8 cellular contexts compared by ENCODE assay signal in genomic region chr19:50325310-50326100, GRCh38. TPM values are rescaled to one million over a fixed set of nuclear protein-coding genes. Genes with fewer than 3 reads are reported as not detected.
DNase-seq lines count a peak whose midpoint lies in the region; TF ChIP-seq lines count a peak whose summit lies in the region.

No MANE protein-coding gene starts in this region.

- peaks cover 20% of the 10 kb centered on the region for H3K27me3 ChIP-seq in HUES48 (ENCODE audit: control insufficient read depth, insufficient read depth, low read length)
- H3K27me3 ChIP-seq in testis: no peaks in the 10 kb centered on the region
- peaks cover 0 to 63% (median 32%) of the 10 kb centered on the region in 4 donors for H3K27me3 ChIP-seq in esophagus muscularis mucosa

- TF ChIP-seq EP300 in esophagus muscularis mucosa (IDR thresholded peaks at IDR 0.05): no peak

- DNase-seq in CD1c-positive myeloid dendritic cell (ENCODE audit: extremely low spot score) (peak; percentile 88), NOMO-1 (lab: John Stamatoyannopoulos, UW; ENCODE audit: unreplicated experiment in 2 of 2) (peak; percentile 71 to 80), epithelial cell of proximal tubule (ENCODE audit: low read depth) (no peak), nephron progenitor cell (peak; percentile 94), testis (peak; percentile 76), esophagus muscularis mucosa (ENCODE audit: extremely low spot score) (no peak)
- peak; percentile 92 for DNase-seq in activated CD8-positive, alpha-beta memory T cell treated with anti-CD3 and anti-CD28 coated beads, Interleukin-2, amount 50 U/mL, for 48 hours

- H3K27ac ChIP-seq in HUES48 (ENCODE audit: low read depth, low read length): no peak overlapping the region
- H3K27ac ChIP-seq in testis: no peak overlapping the region
- H3K27ac ChIP-seq in esophagus muscularis mucosa (replicated peaks in 1 of 4): no peak overlapping the region

- H3K4me3 ChIP-seq in HUES48 (ENCODE audit: low read depth, low read length) (peak overlapping the region; percentile 56), epithelial cell of proximal tubule (ENCODE audit: low read depth, low read length) (peak overlapping the region; percentile 21), testis (peak overlapping the region in 1 of 2 donors; percentile 31), esophagus muscularis mucosa (no peak overlapping the region)

- H3K4me1 Mint-ChIP-seq in nephron progenitor cell: peaks cover 43% of the 10 kb centered on the region

- no peak overlapping the region for H3K27ac Mint-ChIP-seq in nephron progenitor cell

- H3K9ac ChIP-seq in HUES48 (ENCODE audit: low read depth, low read length): no peak overlapping the region

- intact Hi-C loops in testis (cut with DNase I; ENCODE audit: low total_unique reads) (no loop called here), esophagus muscularis mucosa (cut with DNase I) (no loop called here)

- H3K9me3 Mint-ChIP-seq in nephron progenitor cell: peaks cover 12% of the 10 kb centered on the region

- H3K9me3 ChIP-seq in HUES48 (ENCODE audit: control insufficient read depth, insufficient read depth, low read length) (no peaks in the 10 kb centered on the region), testis (no peaks in the 10 kb centered on the region), esophagus muscularis mucosa (no peaks in the 10 kb centered on the region)

- peak overlapping the region; percentile 66 for H3K4me3 Mint-ChIP-seq in nephron progenitor cell

- H3K36me3 ChIP-seq in HUES48 (ENCODE audit: control insufficient read depth, insufficient read depth, low read length) (peaks cover 8% of the 10 kb centered on the region), testis (ENCODE audit: low read depth, missing control alignments) (no peaks in the 10 kb centered on the region), esophagus muscularis mucosa (no peaks in the 10 kb centered on the region)

- H3K36me3 Mint-ChIP-seq in nephron progenitor cell (ENCODE audit: low read depth): peaks cover 5% of the 10 kb centered on the region

- H3K27me3 Mint-ChIP-seq in nephron progenitor cell (ENCODE audit: low read depth, poor library complexity): peaks cover 36% of the 10 kb centered on the region

- 1 to 2% methylated on average over 14 to 48 of the region's 48 CpGs for WGBS in testis, 2 donors
- 4% methylated on average over 20 of the region's 48 CpGs for WGBS in esophagus muscularis mucosa

- TF ChIP-seq CTCF in epithelial cell of proximal tubule (conservative IDR thresholded peaks at IDR 0.05; ENCODE audit: low read depth, low read length) (no peak), nephron progenitor cell (IDR thresholded peaks at IDR 0.05) (no peak), testis (IDR thresholded peaks at IDR 0.05) (peak in 1 of 3 experiments; percentile 3), esophagus muscularis mucosa (IDR thresholded peaks at IDR 0.05) (no peak)

- TF ChIP-seq POLR2A in testis (IDR thresholded peaks at IDR 0.05) (no peak), esophagus muscularis mucosa (IDR thresholded peaks at IDR 0.05; ENCODE audit: low read depth) (no peak)

- peaks cover 5% of the 10 kb centered on the region for H3K4me1 ChIP-seq in HUES48 (ENCODE audit: control insufficient read depth, insufficient read depth, low read length)
- H3K4me1 ChIP-seq in testis: peaks cover 18% of the 10 kb centered on the region
- peaks cover 15 to 42% (median 39%) of the 10 kb centered on the region in 4 donors for H3K4me1 ChIP-seq in esophagus muscularis mucosa

RNA-seq across cellular contexts. Expression of gene KCNC3, which starts 3.7 kb away (rescaled TPM):
- total RNA-seq in epithelial cell of proximal tubule: 0.07 and 0.35 TPM in 2 replicates
- total RNA-seq in testis: 10 to 100 TPM in 1 of 2 donors, 1 to 10 TPM in 1; 6.9 to 16.0 TPM
- 7.7 TPM for polyA plus RNA-seq in testis (ENCODE audit: insufficient read depth, low read depth, low replicate concordance)
- total RNA-seq in esophagus muscularis mucosa: under 1 TPM; 0.32 to 0.69 (median 0.37) TPM

RNA-seq across cellular contexts. Expression of gene NAPSA, which starts 39.9 kb away (rescaled TPM):
- total RNA-seq in epithelial cell of proximal tubule (0.14 and 3.3 TPM in 2 replicates), testis (1 to 10 TPM; 1.3 to 2.0 TPM), esophagus muscularis mucosa (1 to 10 TPM in 2 of 4 donors, under 1 TPM in 2; 0.17 to 3.7 (median 0.81) TPM)
- polyA plus RNA-seq in testis (ENCODE audit: insufficient read depth, low read depth, low replicate concordance): 11.5 TPM

RNA-seq across cellular contexts. Expression of gene NR1H2, which starts 50.8 kb away (rescaled TPM):
- 56.4 and 67.5 TPM in 2 replicates for total RNA-seq in epithelial cell of proximal tubule
- 10 to 100 TPM; 93.8 to 96.6 TPM for total RNA-seq in testis
- 68.0 TPM for polyA plus RNA-seq in testis (ENCODE audit: insufficient read depth, low read depth, low replicate concordance)
- total RNA-seq in esophagus muscularis mucosa: 100 to 1,000 TPM; 123 to 224 (median 191) TPM

RNA-seq across cellular contexts. Expression of gene POLD1, which starts 58.6 kb away (rescaled TPM):
- total RNA-seq in epithelial cell of proximal tubule: 89.4 and 90.6 TPM in 2 replicates
- total RNA-seq in testis: 10 to 100 TPM; 42.2 to 51.7 TPM
- polyA plus RNA-seq in testis (ENCODE audit: insufficient read depth, low read depth, low replicate concordance): 30.7 TPM
- total RNA-seq in esophagus muscularis mucosa: 10 to 100 TPM in 3 of 4 donors, 1 to 10 TPM in 1; 8.8 to 18.0 (median 11.6) TPM

Comparison
In these comparisons a context has a peak if more than half of its experiments do, and no peak if none do; other contexts are left out.
1. DNase-seq: peak in CD1c-positive myeloid dendritic cell (single experiment), NOMO-1 (2 of 2), activated CD8-positive, alpha-beta memory T cell treated with anti-CD3 and anti-CD28 coated beads, Interleukin-2, amount 50 U/mL, for 48 hours (single experiment), nephron progenitor cell (single experiment) and testis (single experiment); none in epithelial cell of proximal tubule (single experiment) and esophagus muscularis mucosa (single experiment).
2. H3K4me3 ChIP-seq: peak in HUES48 (single experiment) and epithelial cell of proximal tubule (single experiment); none in esophagus muscularis mucosa (0 of 4).